ENCODE assay signal across 13 cellular contexts in genomic region chr7:27110163-27110976, GRCh38. TPM values are rescaled to one million over a fixed set of nuclear protein-coding genes. Genes with fewer than 3 reads are reported as not detected.
A peak's percentile ranks its signal among the peaks of the same experiment; 100 is the strongest.
DNase-seq lines count a peak whose midpoint lies in the region; ATAC-seq, FAIRE-seq and TF ChIP-seq lines count a peak whose summit lies in the region.
"Had no signal": no experiment of that assay in that cellular context is flagged by ENCODE, and none has a peak within 500 bp of the region (broad histone marks: within the 10 kb centered on the region; RNA-seq: fewer than 3 reads in every experiment).

No MANE protein-coding gene starts in this region.

- intact Hi-C loops in prostate gland (cut with DNase I) = no loop called here

- H3K36me3 ChIP-seq in prostate gland = no peaks in the 10 kb centered on the region
- H3K36me3 ChIP-seq: HAP-1 had no signal

- peak overlapping the region; percentile 15 to 16 for H3K4me3 ChIP-seq in prostate gland
- H3K4me3 ChIP-seq: HAP-1 had no signal

- H3K27ac ChIP-seq in foreskin keratinocyte = no peak overlapping the region
- H3K27ac ChIP-seq in prostate gland = peak overlapping the region; percentile 54 to 64

- 30% methylated on average over 64 of the region's 64 CpGs for WGBS in prostate gland

- H3K4me1 ChIP-seq in foreskin keratinocyte (peaks cover 26% of the 10 kb centered on the region), prostate gland (replicated peaks) (peaks cover 3% of the 10 kb centered on the region)

- in situ Hi-C loops in Caki2 (cut with HindIII; ENCODE audit: low pct_unique_long_range_greater_than_20kb, low sequenced_read_pairs) = no loop called here

- TF ChIP-seq POLR2A in prostate gland (IDR thresholded peaks at IDR 0.05) = no peak

- H3K27me3 ChIP-seq in foreskin keratinocyte (no peaks in the 10 kb centered on the region), prostate gland (replicated peaks; ENCODE audit: insufficient read depth) (no peaks in the 10 kb centered on the region)

- peak; percentile 22 for ATAC-seq in foreskin keratinocyte
- ATAC-seq: activated CD4-positive, CD25-positive, alpha-beta regulatory T cell treated with anti-CD3 and anti-CD28 coated beads, Interleukin-2, amount 50 U/mL, for 24 hours had no signal

- H3K9me3 ChIP-seq in prostate gland = no peaks in the 10 kb centered on the region
- H3K9me3 ChIP-seq: HAP-1 had no signal

- peak; percentile 94 for FAIRE-seq in RCC 7860 (lab: Jason Lieb, UNC)

- DNase-seq in Caki2 (ENCODE audit: low read depth) (peak; percentile 56), RCC 7860 (ENCODE audit: low spot score) (peak; percentile 94), foreskin keratinocyte (peak in 1 of 2 donors; percentile 47), prostate gland (ENCODE audit: low spot score) (peak; percentile 63), DMS153 (lab: John Stamatoyannopoulos, UW) (no peak), activated gamma-delta T cell treated with Interleukin-2 at 50 U/mL for 16 hours (no peak)
- DNase-seq in activated CD4-positive, alpha-beta T cell treated with anti-CD3 and anti-CD28 coated beads for 4 hours = no peak
- DNase-seq in stimulated activated CD4-positive, alpha-beta T cell treated with anti-CD3 and anti-CD28 coated beads, Interleukin-4, amount 100 ng/mL, for 24 hours = no peak
- DNase-seq: foreskin fibroblast, NCI-H1930 had no signal

- no peak for TF ChIP-seq CTCF in foreskin keratinocyte (conservative IDR thresholded peaks at IDR 0.05)
- TF ChIP-seq CTCF in prostate gland (IDR thresholded peaks at IDR 0.05) = no peak

RNA-seq across cellular contexts. Expression of gene HOXA2, which starts 7.9 kb away (rescaled TPM):
- total RNA-seq in Caki2 (2014; rRNA removed; shearing (Covaris generic); ENCODE audit: low replicate concordance) = 0.30 TPM in 1 of 2 replicates, not detected in the other
- total RNA-seq in foreskin keratinocyte = 0.25 and 0.31 TPM in 2 replicates
- polyA plus RNA-seq in foreskin keratinocyte = 0.27 and 0.46 TPM in 2 replicates
- total RNA-seq in prostate gland = 1 to 10 TPM in 1 of 2 donors, not detected in 1; 1.4 TPM
- total RNA-seq: G401 had no signal

RNA-seq across cellular contexts. Expression of gene HOXA1, which starts 14.6 kb away (rescaled TPM):
- 0.38 and 3.9 TPM in 2 replicates for total RNA-seq in Caki2 (2014; rRNA removed; shearing (Covaris generic); ENCODE audit: low replicate concordance)
- 7.5 and 8.3 TPM in 2 replicates for total RNA-seq in foreskin keratinocyte
- polyA plus RNA-seq in foreskin keratinocyte = 6.3 and 8.2 TPM in 2 replicates
- total RNA-seq in prostate gland = 1 to 10 TPM in 1 of 2 donors, not detected in 1; 2.1 TPM

RNA-seq across cellular contexts. Expression of gene HOXA4, which starts 20.2 kb away (rescaled TPM):
- 5.6 and 10.3 TPM in 2 replicates for total RNA-seq in Caki2 (2014; rRNA removed; shearing (Covaris generic); ENCODE audit: low replicate concordance)
- total RNA-seq in foreskin keratinocyte (0.82 and 1.6 TPM in 2 replicates), prostate gland (1 to 10 TPM; 1.4 to 1.8 TPM)
- polyA plus RNA-seq in foreskin keratinocyte = 1.3 and 2.3 TPM in 2 replicates
- total RNA-seq: G401 had no signal

RNA-seq across cellular contexts. Expression of gene HOXA5, which starts 33.1 kb away (rescaled TPM):
- total RNA-seq in Caki2 (2014; rRNA removed; shearing (Covaris generic); ENCODE audit: low replicate concordance) = 53.0 and 130 TPM in 2 replicates
- total RNA-seq in foreskin keratinocyte = 3.8 and 4.3 TPM in 2 replicates
- 2.4 and 3.0 TPM in 2 replicates for polyA plus RNA-seq in foreskin keratinocyte
- total RNA-seq in prostate gland = 10 to 100 TPM in 1 of 2 donors, 1 to 10 TPM in 1; 3.7 to 12.9 TPM

RNA-seq across cellular contexts. Expression of gene HOXA6, which starts 37.2 kb away (rescaled TPM):
- 0.96 and 1.2 TPM in 2 replicates for total RNA-seq in Caki2 (2014; rRNA removed; shearing (Covaris generic); ENCODE audit: low replicate concordance)
- 2.6 and 3.4 TPM in 2 replicates for total RNA-seq in foreskin keratinocyte
- polyA plus RNA-seq in foreskin keratinocyte = 0.31 and 0.40 TPM in 2 replicates
- total RNA-seq in prostate gland = 1 to 10 TPM; 6.9 to 7.5 TPM

Comparison
In these comparisons a context has a peak if more than half of its experiments do, and no peak if none do; other contexts are left out.
1. DNase-seq: peak in Caki2 (single experiment), RCC 7860 (single experiment) and prostate gland (single experiment); none in DMS153 (single experiment), activated CD4-positive, alpha-beta T cell treated with anti-CD3 and anti-CD28 coated beads for 4 hours (0 of 2), stimulated activated CD4-positive, alpha-beta T cell treated with anti-CD3 and anti-CD28 coated beads, Interleukin-4, amount 100 ng/mL, for 24 hours (single experiment) and activated gamma-delta T cell treated with Interleukin-2 at 50 U/mL for 16 hours (single experiment).